ENCODE assay signal across 1 cellular context in genomic region chr6:166008441-166009369, GRCh38.
TF ChIP-seq lines count a peak whose summit lies in the region.

No MANE protein-coding gene starts in this region.

TF ChIP-seq in HEK293, 187 proteins besides CTCF, POLR2A, EP300 and RAD21 (continued from another document and continues in another):
- TF ChIP-seq ZBTB26 (tag by site-specific recombination; optimal IDR thresholded peaks at IDR 0.05) (peak; percentile 98), ZNF600 (tag by site-specific recombination; IDR thresholded peaks at IDR 0.05) (peak; percentile 87), ZNF16 (tag by site-specific recombination; IDR thresholded peaks at IDR 0.05; ENCODE audit: low read depth) (no peak), ZNF302 (tag by site-specific recombination; IDR thresholded peaks at IDR 0.05; ENCODE audit: low read depth) (no peak), ZNF121 (tag by site-specific recombination; IDR thresholded peaks at IDR 0.05) (peak; percentile 87), ZNF837 (tag by site-specific recombination; IDR thresholded peaks at IDR 0.05) (peak; percentile 77; the same call in 1 of the 2 replicates), ZNF146 (tag by site-specific recombination; IDR thresholded peaks at IDR 0.05) (no peak; the same call in 1 of the 2 replicates), ZFHX2 (tag by site-specific recombination; conservative IDR thresholded peaks at IDR 0.05) (peak; percentile 49; the same call in 1 of the 2 replicates), KLF16 (tag by site-specific recombination; IDR thresholded peaks at IDR 0.05) (peak; percentile 56), SP2 (tag by site-specific recombination; IDR thresholded peaks at IDR 0.05) (peak; percentile 82), ZBTB48 (tag by site-specific recombination; IDR thresholded peaks at IDR 0.05) (peak; percentile 94), ZNF510 (tag by site-specific recombination; IDR thresholded peaks at IDR 0.05; ENCODE audit: insufficient replicate concordance) (no peak), PRDM10 (tag by site-specific recombination; IDR thresholded peaks at IDR 0.05) (peak; percentile 75), ZNF561 (tag by site-specific recombination; IDR thresholded peaks at IDR 0.05; ENCODE audit: borderline replicate concordance) (0 out of 2 replicates have a peak, but pooled peaks have one; percentile 43), ZNF501 (tag by site-specific recombination; IDR thresholded peaks at IDR 0.05) (peak; percentile 89), ZNF391 (tag by site-specific recombination; IDR thresholded peaks at IDR 0.05; ENCODE audit: borderline replicate concordance, low read depth) (peak; percentile 51; the same call in 1 of the 2 replicates), ZNF544 (tag by site-specific recombination; IDR thresholded peaks at IDR 0.05) (no peak), ZBTB6 (tag by site-specific recombination; IDR thresholded peaks at IDR 0.05) (peak; percentile 9), ZNF223 (tag by site-specific recombination; IDR thresholded peaks at IDR 0.05) (no peak), ZNF140 (tag by site-specific recombination; IDR thresholded peaks at IDR 0.05) (no peak), ZNF24 (tag by site-specific recombination; IDR thresholded peaks at IDR 0.05) (peak; percentile 50; the same call in 1 of the 2 replicates), ZNF23 (tag by site-specific recombination; IDR thresholded peaks at IDR 0.05; ENCODE audit: borderline replicate concordance) (0 out of 2 replicates have a peak, but pooled peaks have one; percentile 28), PRDM1 (tag by site-specific recombination; IDR thresholded peaks at IDR 0.05) (no peak), ZNF629 (tag by site-specific recombination; IDR thresholded peaks at IDR 0.05) (peak; percentile 56), MYNN (tag by site-specific recombination; IDR thresholded peaks at IDR 0.05; ENCODE audit: borderline replicate concordance) (peak; percentile 59; the same call in 1 of the 2 replicates), ZNF76 (tag by site-specific recombination; IDR thresholded peaks at IDR 0.05; ENCODE audit: borderline replicate concordance, low read depth) (peak; percentile 50; the same call in 1 of the 2 replicates), ZNF777 (tag by site-specific recombination; IDR thresholded peaks at IDR 0.05; ENCODE audit: borderline replicate concordance) (peak; percentile 98), ZNF610 (tag by site-specific recombination; IDR thresholded peaks at IDR 0.05; ENCODE audit: borderline replicate concordance) (no peak), ZSCAN16 (tag by site-specific recombination; IDR thresholded peaks at IDR 0.05) (peak; percentile 49; the same call in 1 of the 2 replicates), ZNF621 (tag by site-specific recombination; IDR thresholded peaks at IDR 0.05) (no peak), ZNF843 (tag by site-specific recombination; IDR thresholded peaks at IDR 0.05) (peak; percentile 72; the same call in 1 of the 2 replicates), HOXA7 (CRISPR knock-in tag; IDR thresholded peaks at IDR 0.05; ENCODE audit: borderline replicate concordance) (no peak), ZNF341 (tag by site-specific recombination; IDR thresholded peaks at IDR 0.05; ENCODE audit: low read depth) (no peak), GLIS2 (tag by site-specific recombination; IDR thresholded peaks at IDR 0.05) (peak; percentile 98), PRDM2 (tag by site-specific recombination; IDR thresholded peaks at IDR 0.05; ENCODE audit: borderline replicate concordance) (peak; percentile 97; the same call in 1 of the 2 replicates)
- TF ChIP-seq, protein P1, sequence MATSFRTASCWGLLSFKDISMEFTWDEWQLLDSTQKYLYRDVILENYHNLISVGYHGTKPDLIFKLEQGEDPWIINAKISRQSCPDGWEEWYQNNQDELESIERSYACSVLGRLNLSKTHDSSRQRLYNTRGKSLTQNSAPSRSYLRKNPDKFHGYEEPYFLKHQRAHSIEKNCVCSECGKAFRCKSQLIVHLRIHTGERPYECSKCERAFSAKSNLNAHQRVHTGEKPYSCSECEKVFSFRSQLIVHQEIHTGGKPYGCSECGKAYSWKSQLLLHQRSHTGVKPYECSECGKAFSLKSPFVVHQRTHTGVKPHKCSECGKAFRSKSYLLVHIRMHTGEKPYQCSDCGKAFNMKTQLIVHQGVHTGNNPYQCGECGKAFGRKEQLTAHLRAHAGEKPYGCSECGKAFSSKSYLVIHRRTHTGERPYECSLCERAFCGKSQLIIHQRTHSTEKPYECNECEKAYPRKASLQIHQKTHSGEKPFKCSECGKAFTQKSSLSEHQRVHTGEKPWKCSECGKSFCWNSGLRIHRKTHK (tag by site-specific recombination; IDR thresholded peaks at IDR 0.05): no peak
- TF ChIP-seq, protein P2, sequence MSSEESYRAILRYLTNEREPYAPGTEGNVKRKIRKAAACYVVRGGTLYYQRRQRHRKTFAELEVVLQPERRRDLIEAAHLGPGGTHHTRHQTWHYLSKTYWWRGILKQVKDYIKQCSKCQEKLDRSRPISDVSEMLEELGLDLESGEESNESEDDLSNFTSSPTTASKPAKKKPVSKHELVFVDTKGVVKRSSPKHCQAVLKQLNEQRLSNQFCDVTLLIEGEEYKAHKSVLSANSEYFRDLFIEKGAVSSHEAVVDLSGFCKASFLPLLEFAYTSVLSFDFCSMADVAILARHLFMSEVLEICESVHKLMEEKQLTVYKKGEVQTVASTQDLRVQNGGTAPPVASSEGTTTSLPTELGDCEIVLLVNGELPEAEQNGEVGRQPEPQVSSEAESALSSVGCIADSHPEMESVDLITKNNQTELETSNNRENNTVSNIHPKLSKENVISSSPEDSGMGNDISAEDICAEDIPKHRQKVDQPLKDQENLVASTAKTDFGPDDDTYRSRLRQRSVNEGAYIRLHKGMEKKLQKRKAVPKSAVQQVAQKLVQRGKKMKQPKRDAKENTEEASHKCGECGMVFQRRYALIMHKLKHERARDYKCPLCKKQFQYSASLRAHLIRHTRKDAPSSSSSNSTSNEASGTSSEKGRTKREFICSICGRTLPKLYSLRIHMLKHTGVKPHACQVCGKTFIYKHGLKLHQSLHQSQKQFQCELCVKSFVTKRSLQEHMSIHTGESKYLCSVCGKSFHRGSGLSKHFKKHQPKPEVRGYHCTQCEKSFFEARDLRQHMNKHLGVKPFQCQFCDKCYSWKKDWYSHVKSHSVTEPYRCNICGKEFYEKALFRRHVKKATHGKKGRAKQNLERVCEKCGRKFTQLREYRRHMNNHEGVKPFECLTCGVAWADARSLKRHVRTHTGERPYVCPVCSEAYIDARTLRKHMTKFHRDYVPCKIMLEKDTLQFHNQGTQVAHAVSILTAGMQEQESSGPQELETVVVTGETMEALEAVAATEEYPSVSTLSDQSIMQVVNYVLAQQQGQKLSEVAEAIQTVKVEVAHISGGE (tag by site-specific recombination; conservative IDR thresholded peaks at IDR 0.05; ENCODE audit: low read depth): peak; percentile 38
- TF ChIP-seq, protein P3, sequence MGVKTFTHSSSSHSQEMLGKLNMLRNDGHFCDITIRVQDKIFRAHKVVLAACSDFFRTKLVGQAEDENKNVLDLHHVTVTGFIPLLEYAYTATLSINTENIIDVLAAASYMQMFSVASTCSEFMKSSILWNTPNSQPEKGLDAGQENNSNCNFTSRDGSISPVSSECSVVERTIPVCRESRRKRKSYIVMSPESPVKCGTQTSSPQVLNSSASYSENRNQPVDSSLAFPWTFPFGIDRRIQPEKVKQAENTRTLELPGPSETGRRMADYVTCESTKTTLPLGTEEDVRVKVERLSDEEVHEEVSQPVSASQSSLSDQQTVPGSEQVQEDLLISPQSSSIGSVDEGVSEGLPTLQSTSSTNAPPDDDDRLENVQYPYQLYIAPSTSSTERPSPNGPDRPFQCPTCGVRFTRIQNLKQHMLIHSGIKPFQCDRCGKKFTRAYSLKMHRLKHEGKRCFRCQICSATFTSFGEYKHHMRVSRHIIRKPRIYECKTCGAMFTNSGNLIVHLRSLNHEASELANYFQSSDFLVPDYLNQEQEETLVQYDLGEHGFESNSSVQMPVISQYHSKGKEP (tag by site-specific recombination; IDR thresholded peaks at IDR 0.05): peak; percentile 89
- TF ChIP-seq, protein P4, sequence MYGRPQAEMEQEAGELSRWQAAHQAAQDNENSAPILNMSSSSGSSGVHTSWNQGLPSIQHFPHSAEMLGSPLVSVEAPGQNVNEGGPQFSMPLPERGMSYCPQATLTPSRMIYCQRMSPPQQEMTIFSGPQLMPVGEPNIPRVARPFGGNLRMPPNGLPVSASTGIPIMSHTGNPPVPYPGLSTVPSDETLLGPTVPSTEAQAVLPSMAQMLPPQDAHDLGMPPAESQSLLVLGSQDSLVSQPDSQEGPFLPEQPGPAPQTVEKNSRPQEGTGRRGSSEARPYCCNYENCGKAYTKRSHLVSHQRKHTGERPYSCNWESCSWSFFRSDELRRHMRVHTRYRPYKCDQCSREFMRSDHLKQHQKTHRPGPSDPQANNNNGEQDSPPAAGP (tag by site-specific recombination; IDR thresholded peaks at IDR 0.05): peak; percentile 89
